ENCODE assay signal across 8 cellular contexts in genomic region chr3:170221924-170222646, GRCh38. TPM values are rescaled to one million over a fixed set of nuclear protein-coding genes. Genes with fewer than 3 reads are reported as not detected.
DNase-seq lines count a peak whose midpoint lies in the region; ATAC-seq and TF ChIP-seq lines count a peak whose summit lies in the region.

Gene PRKCI, plus strand, starts transcription at chr3:170222424. Its CDS starts 246 bp downstream, at chr3:170222670.

- intact Hi-C loops in testis (cut with DNase I; ENCODE audit: low total_unique reads): no loop called here

- no peak for TF ChIP-seq CTCF in GM06990 (IDR thresholded peaks at IDR 0.05; ENCODE audit: insufficient read depth, low read length, poor library complexity, severe bottlenecking)
- TF ChIP-seq CTCF in omental fat pad (IDR thresholded peaks at IDR 0.05): no peak
- TF ChIP-seq CTCF in testis (IDR thresholded peaks at IDR 0.05): no peak

- no peaks in the 10 kb centered on the region for H3K36me3 Mint-ChIP-seq in activated naive CD8-positive, alpha-beta T cell

- H3K27me3 ChIP-seq in GM06990 (replicated peaks; ENCODE audit: control insufficient read depth, insufficient read depth, low read length) (no peaks in the 10 kb centered on the region), testis (no peaks in the 10 kb centered on the region)

- peak; percentile 14 for TF ChIP-seq POLR2A in testis (IDR thresholded peaks at IDR 0.05)

- H3K9me3 ChIP-seq in testis: no peaks in the 10 kb centered on the region

- peaks cover 30% of the 10 kb centered on the region for H3K4me1 Mint-ChIP-seq in activated naive CD8-positive, alpha-beta T cell (ENCODE audit: low read depth)

- peak within 1 kb of the TSS; percentile 91 for H3K4me3 Mint-ChIP-seq in activated naive CD8-positive, alpha-beta T cell

- DNase-seq in GM06990 (ENCODE audit: extremely low read depth, insufficient read length) (peak; percentile 90), NCI-H1092 (lab: John Stamatoyannopoulos, UW) (peak; percentile 88), SKM-1 treated with dmso at 0.1 percent for 144 hours (lab: John Stamatoyannopoulos, UW; ENCODE audit: unreplicated experiment) (peak; percentile 95), glomerular visceral epithelial cell (ENCODE audit: extremely low spot score) (peak; percentile 96), omental fat pad (ENCODE audit: low spot score) (peak; percentile 78), testis (peak; percentile 97)

- H3K27ac ChIP-seq in testis: peak within 1 kb of the TSS; percentile 90 to 93

- ATAC-seq in HG02571 (IDR thresholded peaks at IDR 0.05; ENCODE audit: unreplicated experiment) (peak; percentile 99), omental fat pad (ENCODE audit: low FRiP score) (peak; percentile 100)

- no peaks in the 10 kb centered on the region for H3K27me3 Mint-ChIP-seq in activated naive CD8-positive, alpha-beta T cell

- 0 to 1% methylated on average over 35 to 38 of the region's 60 CpGs for WGBS in testis, 2 donors

- H3K4me1 ChIP-seq in testis: no peaks in the 10 kb centered on the region

- H3K9me3 Mint-ChIP-seq in activated naive CD8-positive, alpha-beta T cell (ENCODE audit: low read depth): no peaks in the 10 kb centered on the region

- no peaks in the 10 kb centered on the region for H3K36me3 ChIP-seq in GM06990 (ENCODE audit: control insufficient read depth, insufficient read depth, low read length)
- no peaks in the 10 kb centered on the region for H3K36me3 ChIP-seq in testis (ENCODE audit: low read depth, missing control alignments)

- peak within 1 kb of the TSS; percentile 89 for H3K27ac Mint-ChIP-seq in activated naive CD8-positive, alpha-beta T cell

- H3K4me3 ChIP-seq in GM06990 (replicated peaks; ENCODE audit: low read depth, low read length) (peak within 1 kb of the TSS; percentile 89), testis (peak within 1 kb of the TSS; percentile 87 to 97)

RNA-seq across cellular contexts. Expression of gene PRKCI, which starts in this region (rescaled TPM):
- total RNA-seq in omental fat pad (10 to 100 TPM; 21.3 to 38.6 (median 32.7) TPM), testis (100 to 1,000 TPM in 1 of 2 donors, 10 to 100 TPM in 1; 96.5 to 100 TPM)
- 25.6 TPM for polyA plus RNA-seq in testis (ENCODE audit: insufficient read depth, low read depth, low replicate concordance)

Comparison
In these comparisons a context has a peak if more than half of its experiments do, and no peak if none do; other contexts are left out.
1. Peak in every context shown above with its lines: DNase-seq, ATAC-seq, H3K4me3 ChIP-seq and H3K27ac ChIP-seq.